In the genomic region with DNA sequence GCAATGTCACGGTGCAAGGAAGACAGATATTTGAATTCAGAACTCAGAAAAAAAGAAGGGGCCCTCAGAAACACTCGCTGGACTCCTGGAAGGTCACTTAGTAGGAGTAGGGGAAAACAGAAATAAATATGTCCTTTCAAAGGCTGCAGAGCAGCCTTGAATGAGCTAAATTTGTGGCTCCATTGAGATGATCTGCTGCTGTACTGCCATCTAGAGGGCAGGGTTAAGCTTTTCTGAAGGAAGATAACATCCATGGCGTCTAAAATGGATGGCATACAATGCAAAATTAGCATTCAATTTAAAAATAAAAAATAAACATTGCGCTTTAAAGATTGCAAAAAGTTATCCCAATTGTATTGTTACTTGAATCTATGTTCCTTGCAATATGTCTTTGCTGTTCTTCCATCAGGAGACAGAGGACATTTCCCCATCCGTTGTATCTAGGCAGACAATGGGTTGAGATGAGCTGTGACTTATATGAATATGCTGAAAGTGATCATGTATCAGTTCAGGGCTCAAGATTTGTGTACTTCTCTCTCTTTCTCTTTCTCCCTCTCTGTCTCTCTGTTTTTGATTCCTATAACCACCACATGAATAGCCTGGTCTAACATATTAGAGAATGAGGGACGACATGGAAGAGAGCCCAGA, we compare ENCODE assay signal across 8 cellular contexts.
DNase-seq lines count a peak whose midpoint lies in the region; ATAC-seq lines count a peak whose summit lies in the region.
"Had no signal": no experiment of that assay in that cellular context is flagged by ENCODE, and none has a peak within 500 bp of the region (broad histone marks: within the 10 kb centered on the region; RNA-seq: fewer than 3 reads in every experiment).

No MANE protein-coding gene starts in this region.

- peak; percentile 77 for DNase-seq in OCI-M1 (lab: John Stamatoyannopoulos, UW)
- DNase-seq in islet precursor cell: peak; percentile 63
- DNase-seq in DMS153 treated with DMSO at 0.1 percent for 48 hours (lab: John Stamatoyannopoulos, UW; ENCODE audit: unreplicated experiment): no peak
- no peak for DNase-seq in natural killer cell treated with Interleukin-12 subunit alpha and Interleukin-12 subunit beta and Interleukin-15 and Interleukin-18, amount 100 ng/mL, for 72 hours (ENCODE audit: low spot score)

- H3K27ac Mint-ChIP-seq in natural killer cell treated with Interleukin-12 subunit alpha and Interleukin-12 subunit beta and Interleukin-15 and Interleukin-18, amount 100 ng/mL, for 72 hours: no peak overlapping the region
- H3K27ac Mint-ChIP-seq: T-helper 1 cell treated with Interleukin-12 subunit alpha and Interleukin-12 subunit beta and Interleukin-4 antibody, amounts not matched to agents 30 μg/mL and 1 μg/mL, for 36 hours had no signal

- H3K9me3 Mint-ChIP-seq in natural killer cell treated with Interleukin-12 subunit alpha and Interleukin-12 subunit beta and Interleukin-15 and Interleukin-18, amount 100 ng/mL, for 72 hours: peaks cover 15% of the 10 kb centered on the region

- ATAC-seq in GM18861 (IDR thresholded peaks at IDR 0.05; ENCODE audit: unreplicated experiment): peak; percentile 87
- peak; percentile 75 for ATAC-seq in HG02938 (IDR thresholded peaks at IDR 0.05; ENCODE audit: unreplicated experiment)
- no peak for ATAC-seq in natural killer cell treated with Interleukin-12 subunit alpha and Interleukin-12 subunit beta and Interleukin-15 and Interleukin-18, amount 100 ng/mL, for 72 hours
- no peak for ATAC-seq in GM21717 (IDR thresholded peaks at IDR 0.05; ENCODE audit: unreplicated experiment)

- H3K4me3 Mint-ChIP-seq in natural killer cell treated with Interleukin-12 subunit alpha and Interleukin-12 subunit beta and Interleukin-15 and Interleukin-18, amount 100 ng/mL, for 72 hours: no peak overlapping the region
- H3K4me3 Mint-ChIP-seq: T-helper 1 cell treated with Interleukin-12 subunit alpha and Interleukin-12 subunit beta and Interleukin-4 antibody, amounts not matched to agents 30 μg/mL and 1 μg/mL, for 36 hours had no signal

- H3K36me3 Mint-ChIP-seq in natural killer cell treated with Interleukin-12 subunit alpha and Interleukin-12 subunit beta and Interleukin-15 and Interleukin-18, amount 100 ng/mL, for 72 hours: no peaks in the 10 kb centered on the region

- no peaks in the 10 kb centered on the region for H3K27me3 Mint-ChIP-seq in natural killer cell treated with Interleukin-12 subunit alpha and Interleukin-12 subunit beta and Interleukin-15 and Interleukin-18, amount 100 ng/mL, for 72 hours

- H3K4me1 Mint-ChIP-seq in natural killer cell treated with Interleukin-12 subunit alpha and Interleukin-12 subunit beta and Interleukin-15 and Interleukin-18, amount 100 ng/mL, for 72 hours (ENCODE audit: low read depth in 2 of 2): no peaks in the 10 kb centered on the region

Comparison
In these comparisons a context has a peak if more than half of its experiments do, and no peak if none do; other contexts are left out.
1. ATAC-seq: peak in GM18861 (single experiment) and HG02938 (single experiment); none in natural killer cell treated with Interleukin-12 subunit alpha and Interleukin-12 subunit beta and Interleukin-15 and Interleukin-18, amount 100 ng/mL, for 72 hours (0 of 2) and GM21717 (single experiment).
2. DNase-seq: peak in OCI-M1 (single experiment) and islet precursor cell (single experiment); none in DMS153 treated with DMSO at 0.1 percent for 48 hours (single experiment) and natural killer cell treated with Interleukin-12 subunit alpha and Interleukin-12 subunit beta and Interleukin-15 and Interleukin-18, amount 100 ng/mL, for 72 hours (single experiment).